In the genomic region with DNA sequence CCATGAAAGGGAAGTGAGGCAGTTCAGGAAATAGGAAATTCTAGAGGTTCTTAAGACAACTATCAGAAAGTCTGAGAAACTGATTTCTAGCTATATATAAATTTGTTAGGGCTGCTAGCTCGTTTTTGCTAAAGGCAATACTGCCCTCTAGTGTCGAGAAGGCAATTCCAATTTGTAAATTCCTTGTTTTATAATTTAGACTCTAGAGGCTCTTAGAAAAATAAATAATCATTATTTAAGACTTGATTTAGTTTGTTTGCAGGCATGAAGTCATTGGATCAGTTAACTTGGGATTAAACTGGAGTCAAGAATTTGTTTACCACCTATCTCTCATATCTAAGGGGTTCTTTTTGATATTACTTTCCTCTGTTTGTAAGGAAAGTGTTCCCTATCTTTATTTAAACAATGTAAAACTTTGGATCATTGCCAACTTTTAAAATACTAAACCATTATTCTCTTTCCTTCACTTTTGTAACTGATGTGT, we compare ENCODE assay signal across 8 cellular contexts.
DNase-seq lines count a peak whose midpoint lies in the region; ATAC-seq and TF ChIP-seq lines count a peak whose summit lies in the region.

No MANE protein-coding gene starts in this region.

- no peak overlapping the region for H2AFZ ChIP-seq in fibroblast of lung (ENCODE audit: low read length)

- CTCF ChIA-PET in Caco-2 (lab: Charles Lee), result interaction anchor here (0.6 to 1.9 kb wide), 13 partner anchors 14 to 1177 kb away, joined by 3 to 15 read pairs (median 4); a partner anchor contains a TSS

- H3K27ac Mint-ChIP-seq in Caco-2 (ENCODE audit: unreplicated experiment) (no peak overlapping the region), osteocyte (ENCODE audit: unreplicated experiment) (no peak overlapping the region)

- no peaks in the 10 kb centered on the region for H4K20me1 ChIP-seq in fibroblast of lung (ENCODE audit: control insufficient read depth, extremely low read depth, insufficient read depth, low read length)

- peak in 1 of 2 experiments; percentile 58 for DNase-seq in Caco-2
- peak; percentile 72 for DNase-seq in NCI-H2171 treated with DMSO at 0.1 percent for 48 hours (lab: John Stamatoyannopoulos, UW)
- peak; percentile 6 for DNase-seq in WERI-Rb-1
- peak; percentile 57 to 89 for DNase-seq in fibroblast of lung (ENCODE audit: low read depth in 2 of 2)
- DNase-seq in osteocyte (ENCODE audit: extremely low spot score, unreplicated experiment), result no peak

- no peak overlapping the region for H3K9ac ChIP-seq in fibroblast of lung (ENCODE audit: insufficient read depth, low read length)

- H3K27me3 Mint-ChIP-seq in Caco-2 (ENCODE audit: insufficient read depth, unreplicated experiment), result no peaks in the 10 kb centered on the region
- no peaks in the 10 kb centered on the region for H3K27me3 Mint-ChIP-seq in osteocyte (ENCODE audit: unreplicated experiment)

- peak; percentile 61 to 80 for TF ChIP-seq CTCF in Caco-2 (IDR thresholded peaks at IDR 0.05; ENCODE audit: insufficient read depth in 1 of 2, low read depth in 1 of 2, low read length in 1 of 2, severe bottlenecking in 1 of 2, unreplicated experiment in 1 of 2)
- peak; percentile 38; the same call in 1 of the 2 replicates for TF ChIP-seq CTCF in WERI-Rb-1 (IDR thresholded peaks at IDR 0.05; ENCODE audit: low read depth, low read length)
- peak; percentile 60 to 69 for TF ChIP-seq CTCF in fibroblast of lung (conservative IDR thresholded peaks at IDR 0.05 in 1 of 2, IDR thresholded peaks at IDR 0.05 in 1 of 2; ENCODE audit: low read depth in 1 of 2, low read length in 2 of 2)
- peak; percentile 83 for TF ChIP-seq CTCF in osteocyte (IDR thresholded peaks at IDR 0.05)

- H3K79me2 ChIP-seq in fibroblast of lung (ENCODE audit: control insufficient read depth, insufficient read depth, low read length), result no peaks in the 10 kb centered on the region

- H3K9me3 Mint-ChIP-seq in Caco-2 (ENCODE audit: unreplicated experiment) (no peaks in the 10 kb centered on the region), osteocyte (ENCODE audit: unreplicated experiment) (no peaks in the 10 kb centered on the region)

- ATAC-seq in GM21723 (IDR thresholded peaks at IDR 0.05; ENCODE audit: unreplicated experiment), result peak; percentile 54
- no peak for ATAC-seq in GM21576 (IDR thresholded peaks at IDR 0.05; ENCODE audit: unreplicated experiment)
- no peak for ATAC-seq in GM19324 (IDR thresholded peaks at IDR 0.05; ENCODE audit: low FRiP score, unreplicated experiment)

- H3K4me2 ChIP-seq in fibroblast of lung (ENCODE audit: extremely low read depth, insufficient read depth, low read length), result no peak overlapping the region

- H3K9me3 ChIP-seq in Caco-2 (no peaks in the 10 kb centered on the region), WERI-Rb-1 (ENCODE audit: severe bottlenecking) (no peaks in the 10 kb centered on the region), fibroblast of lung (ENCODE audit: control insufficient read depth, insufficient read depth, low read depth, low read length) (no peaks in the 10 kb centered on the region)

- no TSS peak for BruUV-seq in Caco-2 (replicated peaks; lab: Mats Ljungman, UMichigan)

- H3K4me3 Mint-ChIP-seq in Caco-2 (ENCODE audit: unreplicated experiment), result no peak overlapping the region
- H3K4me3 Mint-ChIP-seq in osteocyte (ENCODE audit: unreplicated experiment), result no peak overlapping the region

- H3K27me3 ChIP-seq in Caco-2 (replicated peaks; ENCODE audit: control insufficient read depth, insufficient read depth, low read length) (no peaks in the 10 kb centered on the region), WERI-Rb-1 (ENCODE audit: insufficient read depth, low read depth, severe bottlenecking) (no peaks in the 10 kb centered on the region), fibroblast of lung (ENCODE audit: control insufficient read depth, insufficient read depth, low read length) (no peaks in the 10 kb centered on the region)

- H3K36me3 Mint-ChIP-seq in Caco-2 (ENCODE audit: insufficient read depth, unreplicated experiment) (peaks cover 12% of the 10 kb centered on the region), osteocyte (ENCODE audit: unreplicated experiment) (peaks cover 4% of the 10 kb centered on the region)

- no peak overlapping the region for H3K4me3 ChIP-seq in Caco-2 (ENCODE audit: low read depth, low read length)
- no peak overlapping the region for H3K4me3 ChIP-seq in WERI-Rb-1 (ENCODE audit: low read depth, low read length)
- H3K4me3 ChIP-seq in fibroblast of lung (replicated peaks in 1 of 4; ENCODE audit: control extremely low read depth in 1 of 4, insufficient read depth in 1 of 4, low read depth in 3 of 4, low read length in 4 of 4), result no peak overlapping the region

- H3K4me1 ChIP-seq in Caco-2 (no peaks in the 10 kb centered on the region), fibroblast of lung (ENCODE audit: control insufficient read depth, extremely low read depth, insufficient read depth, low read length) (no peaks in the 10 kb centered on the region)

- H3K36me3 ChIP-seq in Caco-2 (ENCODE audit: control insufficient read depth, insufficient read depth, low read length), result no peaks in the 10 kb centered on the region; the same call in 1 of the 2 replicates
- no peaks in the 10 kb centered on the region; the same call in 1 of the 2 replicates for H3K36me3 ChIP-seq in WERI-Rb-1
- H3K36me3 ChIP-seq in fibroblast of lung (ENCODE audit: control insufficient read depth, insufficient read depth, low read length), result no peaks in the 10 kb centered on the region

- H3K4me1 Mint-ChIP-seq in Caco-2 (ENCODE audit: low read depth, unreplicated experiment) (no peaks in the 10 kb centered on the region), osteocyte (ENCODE audit: unreplicated experiment) (no peaks in the 10 kb centered on the region)

- POLR2A ChIA-PET in Caco-2 (lab: Charles Lee), result interaction anchor here (0.5 to 0.6 kb wide), 2 partner anchors 66 to 110 kb away, joined by 3 to 5 read pairs; a partner anchor contains a TSS

- intact Hi-C loops in Caco-2 (cut with micrococcal nuclease; ENCODE audit: unreplicated experiment), result loop anchor here (1.0 to 10.0 kb wide), 7 partner anchors 64 to 1177 kb away; a partner anchor contains a TSS

- H3K27ac ChIP-seq in WERI-Rb-1 (no peak overlapping the region), fibroblast of lung (ENCODE audit: insufficient read depth, low read length) (no peak overlapping the region)
